ENCODE assay signal across 8 cellular contexts in the genomic region with DNA sequence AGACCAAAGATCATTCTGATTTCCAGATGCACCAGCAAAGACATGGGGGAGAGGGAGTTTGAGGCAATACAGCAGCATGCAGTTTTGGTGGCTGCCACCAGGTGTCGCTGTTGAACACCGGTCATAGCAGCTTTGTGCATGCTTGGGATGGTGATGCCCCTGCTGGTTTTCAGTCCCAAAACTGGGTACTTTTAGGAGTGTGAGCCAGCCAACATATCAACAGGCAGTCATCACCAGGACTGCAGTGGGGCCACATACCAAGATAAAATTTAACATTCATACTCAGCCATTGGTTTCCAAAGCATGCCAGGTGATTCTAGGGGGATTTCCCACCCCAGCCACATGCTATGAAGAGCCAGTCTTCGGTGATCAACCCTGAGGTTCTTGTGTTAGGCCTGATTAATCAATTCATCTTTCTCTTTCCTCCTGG.
DNase-seq lines count a peak whose midpoint lies in the region; ATAC-seq and TF ChIP-seq lines count a peak whose summit lies in the region.

No MANE protein-coding gene starts in this region.

- no peaks in the 10 kb centered on the region for H3K36me3 ChIP-seq in HAP-1 (replicated peaks)
- H3K36me3 ChIP-seq in upper lobe of left lung = no peaks in the 10 kb centered on the region

- ATAC-seq in upper lobe of left lung (ENCODE audit: low FRiP score in 2 of 2) = no peak
- ATAC-seq in GM18498 (IDR thresholded peaks at IDR 0.05; ENCODE audit: unreplicated experiment) = no peak

- H3K4me3 ChIP-seq in HAP-1 = no peak overlapping the region
- H3K4me3 ChIP-seq in upper lobe of left lung = no peak overlapping the region

- H3K9me3 Mint-ChIP-seq in activated CD4-positive, alpha-beta memory T cell treated with anti-CD3 and anti-CD28 coated beads, Interleukin-2, amount 10 ng/mL, durations not matched to agents 7 days and 5 days = peaks cover 21% of the 10 kb centered on the region

- TF ChIP-seq POLR2A in upper lobe of left lung (IDR thresholded peaks at IDR 0.05) = no peak

- H3K4me3 Mint-ChIP-seq in activated CD4-positive, alpha-beta memory T cell treated with anti-CD3 and anti-CD28 coated beads, Interleukin-2, amount 10 ng/mL, durations not matched to agents 7 days and 5 days = no peak overlapping the region

- H3K27me3 ChIP-seq in HAP-1 (ENCODE audit: low read depth) (no peaks in the 10 kb centered on the region), upper lobe of left lung (no peaks in the 10 kb centered on the region)

- H3K36me3 Mint-ChIP-seq in activated CD4-positive, alpha-beta memory T cell treated with anti-CD3 and anti-CD28 coated beads, Interleukin-2, amount 10 ng/mL, durations not matched to agents 7 days and 5 days (ENCODE audit: low read depth) = peaks cover 10% of the 10 kb centered on the region

- POLR2A ChIA-PET in activated CD4-positive, alpha-beta memory T cell treated with anti-CD3 and anti-CD28 coated beads, Interleukin-2, amount 10 ng/mL, durations not matched to agents 7 days and 5 days (lab: Charles Lee) = no interaction called here

- no peaks in the 10 kb centered on the region for H3K27me3 Mint-ChIP-seq in activated CD4-positive, alpha-beta memory T cell treated with anti-CD3 and anti-CD28 coated beads, Interleukin-2, amount 10 ng/mL, durations not matched to agents 7 days and 5 days

- H3K27ac Mint-ChIP-seq in activated CD4-positive, alpha-beta memory T cell treated with anti-CD3 and anti-CD28 coated beads, Interleukin-2, amount 10 ng/mL, durations not matched to agents 7 days and 5 days = no peak overlapping the region

- DNase-seq in ACHN (peak; percentile 47), HAP-1 (ENCODE audit: low spot score in 2 of 2) (peak; percentile 20 to 59), iPS-NIHi11 (ENCODE audit: low spot score) (peak; percentile 67), upper lobe of left lung (no peak), DMS153 (lab: John Stamatoyannopoulos, UW) (no peak), retina (no peak)
- DNase-seq in activated CD4-positive, alpha-beta memory T cell treated with anti-CD3 and anti-CD28 coated beads, Interleukin-2, amount 10 ng/mL, durations not matched to agents 7 days and 5 days = peak; percentile 49

- no peak for TF ChIP-seq EP300 in upper lobe of left lung (IDR thresholded peaks at IDR 0.05)

- no peak overlapping the region for H3K27ac ChIP-seq in upper lobe of left lung

- CTCF ChIA-PET in activated CD4-positive, alpha-beta memory T cell treated with anti-CD3 and anti-CD28 coated beads, Interleukin-2, amount 10 ng/mL, durations not matched to agents 7 days and 5 days (lab: Charles Lee) = interaction anchor here (1.1 kb wide), 1 partner anchor 155 kb away, joined by 3 read pairs; no protein-coding TSS in a partner anchor

- WGBS in upper lobe of left lung, 2 donors = 45 to 61% methylated on average over 3 of the region's 3 CpGs

- no peaks in the 10 kb centered on the region for H3K4me1 Mint-ChIP-seq in activated CD4-positive, alpha-beta memory T cell treated with anti-CD3 and anti-CD28 coated beads, Interleukin-2, amount 10 ng/mL, durations not matched to agents 7 days and 5 days

- H3K4me1 ChIP-seq in HAP-1 (no peaks in the 10 kb centered on the region), upper lobe of left lung (no peaks in the 10 kb centered on the region)

- H3K9me3 ChIP-seq in HAP-1 (peaks cover 26% of the 10 kb centered on the region), upper lobe of left lung (peaks cover 17 to 35% (median 27%) of the 10 kb centered on the region in 4 donors)

- in situ Hi-C loops in ACHN (cut with HindIII; ENCODE audit: low pct_ligation_motif_present, low pct_unique_long_range_greater_than_20kb, low sequenced_read_pairs) = no loop called here
- in situ Hi-C loops in HAP-1 (cut with MboI; ENCODE audit: low sequenced_read_pairs) = no loop called here

- TF ChIP-seq CTCF in upper lobe of left lung (IDR thresholded peaks at IDR 0.05) = peak in 5 of 6 experiments; percentile 13 to 52 (median 38)

Comparison
In these comparisons a context has a peak if more than half of its experiments do, and no peak if none do; other contexts are left out.
1. DNase-seq: peak in ACHN (single experiment), HAP-1 (2 of 2), activated CD4-positive, alpha-beta memory T cell treated with anti-CD3 and anti-CD28 coated beads, Interleukin-2, amount 10 ng/mL, durations not matched to agents 7 days and 5 days (single experiment) and iPS-NIHi11 (single experiment); none in upper lobe of left lung (0 of 2), DMS153 (single experiment) and retina (single experiment).